In the genomic region with DNA sequence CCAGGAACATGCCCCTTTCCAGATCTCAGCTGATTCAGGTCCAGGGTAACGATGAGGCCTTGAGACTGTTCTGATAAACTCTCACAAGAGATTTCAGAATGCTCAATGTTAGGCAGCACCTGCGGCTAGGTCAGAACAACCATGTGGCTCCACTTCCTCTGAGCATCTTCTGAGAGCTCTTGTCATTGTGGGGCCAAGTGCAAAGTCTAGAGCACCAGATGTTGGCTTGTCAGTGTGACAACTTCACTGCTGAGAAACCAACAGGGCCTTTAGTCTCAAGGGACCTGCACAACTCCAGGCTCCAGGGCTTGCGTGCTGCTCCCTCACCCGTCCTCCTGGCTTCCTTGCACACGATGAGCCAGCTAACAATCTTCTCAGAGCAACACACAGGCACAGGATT, we compare ENCODE assay signal across 1 cellular context.
TF ChIP-seq lines count a peak whose summit lies in the region.

No MANE protein-coding gene starts in this region.

TF ChIP-seq in GM12878, 131 proteins besides CTCF, POLR2A, EP300 and RAD21 (continues in another document):
- TF ChIP-seq MTA3 (IDR thresholded peaks at IDR 0.05; ENCODE audit: borderline replicate concordance, low read length), result no peak
- TF ChIP-seq ZNF24 (IDR thresholded peaks at IDR 0.05), result no peak
- TF ChIP-seq NR2F1 (conservative IDR thresholded peaks at IDR 0.05), result no peak
- TF ChIP-seq SMC3 (IDR thresholded peaks at IDR 0.05; ENCODE audit: borderline replicate concordance, low read length), result no peak; the same call in 1 of the 2 replicates
- no peak for TF ChIP-seq HDAC6 (IDR thresholded peaks at IDR 0.05; ENCODE audit: unreplicated experiment)
- TF ChIP-seq SIX5 (IDR thresholded peaks at IDR 0.05; ENCODE audit: low read depth, low read length, severe bottlenecking), result no peak
- TF ChIP-seq MEF2A (IDR thresholded peaks at IDR 0.05; ENCODE audit: insufficient read depth, low read depth, low read length), result no peak
- TF ChIP-seq CHD1 (IDR thresholded peaks at IDR 0.05; ENCODE audit: low read depth, low read length), result no peak
- TF ChIP-seq, protein P1, sequence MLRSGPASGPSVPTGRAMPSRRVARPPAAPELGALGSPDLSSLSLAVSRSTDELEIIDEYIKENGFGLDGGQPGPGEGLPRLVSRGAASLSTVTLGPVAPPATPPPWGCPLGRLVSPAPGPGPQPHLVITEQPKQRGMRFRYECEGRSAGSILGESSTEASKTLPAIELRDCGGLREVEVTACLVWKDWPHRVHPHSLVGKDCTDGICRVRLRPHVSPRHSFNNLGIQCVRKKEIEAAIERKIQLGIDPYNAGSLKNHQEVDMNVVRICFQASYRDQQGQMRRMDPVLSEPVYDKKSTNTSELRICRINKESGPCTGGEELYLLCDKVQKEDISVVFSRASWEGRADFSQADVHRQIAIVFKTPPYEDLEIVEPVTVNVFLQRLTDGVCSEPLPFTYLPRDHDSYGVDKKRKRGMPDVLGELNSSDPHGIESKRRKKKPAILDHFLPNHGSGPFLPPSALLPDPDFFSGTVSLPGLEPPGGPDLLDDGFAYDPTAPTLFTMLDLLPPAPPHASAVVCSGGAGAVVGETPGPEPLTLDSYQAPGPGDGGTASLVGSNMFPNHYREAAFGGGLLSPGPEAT (IDR thresholded peaks at IDR 0.05; ENCODE audit: low read depth), result no peak
- TF ChIP-seq, protein P2, sequence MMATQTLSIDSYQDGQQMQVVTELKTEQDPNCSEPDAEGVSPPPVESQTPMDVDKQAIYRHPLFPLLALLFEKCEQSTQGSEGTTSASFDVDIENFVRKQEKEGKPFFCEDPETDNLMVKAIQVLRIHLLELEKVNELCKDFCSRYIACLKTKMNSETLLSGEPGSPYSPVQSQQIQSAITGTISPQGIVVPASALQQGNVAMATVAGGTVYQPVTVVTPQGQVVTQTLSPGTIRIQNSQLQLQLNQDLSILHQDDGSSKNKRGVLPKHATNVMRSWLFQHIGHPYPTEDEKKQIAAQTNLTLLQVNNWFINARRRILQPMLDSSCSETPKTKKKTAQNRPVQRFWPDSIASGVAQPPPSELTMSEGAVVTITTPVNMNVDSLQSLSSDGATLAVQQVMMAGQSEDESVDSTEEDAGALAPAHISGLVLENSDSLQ (IDR thresholded peaks at IDR 0.05), result peak; percentile 39; the same call in 1 of the 2 replicates
- no peak for TF ChIP-seq JUND (IDR thresholded peaks at IDR 0.05; ENCODE audit: low read depth, low read length)
- TF ChIP-seq PML (IDR thresholded peaks at IDR 0.05; ENCODE audit: low read length), result no peak
- TF ChIP-seq CREM (IDR thresholded peaks at IDR 0.05; ENCODE audit: low read depth), result no peak
- TF ChIP-seq, protein P3, sequence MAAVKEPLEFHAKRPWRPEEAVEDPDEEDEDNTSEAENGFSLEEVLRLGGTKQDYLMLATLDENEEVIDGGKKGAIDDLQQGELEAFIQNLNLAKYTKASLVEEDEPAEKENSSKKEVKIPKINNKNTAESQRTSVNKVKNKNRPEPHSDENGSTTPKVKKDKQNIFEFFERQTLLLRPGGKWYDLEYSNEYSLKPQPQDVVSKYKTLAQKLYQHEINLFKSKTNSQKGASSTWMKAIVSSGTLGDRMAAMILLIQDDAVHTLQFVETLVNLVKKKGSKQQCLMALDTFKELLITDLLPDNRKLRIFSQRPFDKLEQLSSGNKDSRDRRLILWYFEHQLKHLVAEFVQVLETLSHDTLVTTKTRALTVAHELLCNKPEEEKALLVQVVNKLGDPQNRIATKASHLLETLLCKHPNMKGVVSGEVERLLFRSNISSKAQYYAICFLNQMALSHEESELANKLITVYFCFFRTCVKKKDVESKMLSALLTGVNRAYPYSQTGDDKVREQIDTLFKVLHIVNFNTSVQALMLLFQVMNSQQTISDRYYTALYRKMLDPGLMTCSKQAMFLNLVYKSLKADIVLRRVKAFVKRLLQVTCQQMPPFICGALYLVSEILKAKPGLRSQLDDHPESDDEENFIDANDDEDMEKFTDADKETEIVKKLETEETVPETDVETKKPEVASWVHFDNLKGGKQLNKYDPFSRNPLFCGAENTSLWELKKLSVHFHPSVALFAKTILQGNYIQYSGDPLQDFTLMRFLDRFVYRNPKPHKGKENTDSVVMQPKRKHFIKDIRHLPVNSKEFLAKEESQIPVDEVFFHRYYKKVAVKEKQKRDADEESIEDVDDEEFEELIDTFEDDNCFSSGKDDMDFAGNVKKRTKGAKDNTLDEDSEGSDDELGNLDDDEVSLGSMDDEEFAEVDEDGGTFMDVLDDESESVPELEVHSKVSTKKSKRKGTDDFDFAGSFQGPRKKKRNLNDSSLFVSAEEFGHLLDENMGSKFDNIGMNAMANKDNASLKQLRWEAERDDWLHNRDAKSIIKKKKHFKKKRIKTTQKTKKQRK (IDR thresholded peaks at IDR 0.05; ENCODE audit: low read depth, low read length), result no peak
- no peak for TF ChIP-seq POU2F2 (IDR thresholded peaks at IDR 0.05; ENCODE audit: borderline replicate concordance, low read depth, low read length)
- no peak for TF ChIP-seq NFXL1 (IDR thresholded peaks at IDR 0.05; ENCODE audit: borderline replicate concordance)
- TF ChIP-seq ASH2L (IDR thresholded peaks at IDR 0.05; ENCODE audit: borderline replicate concordance, low read depth), result no peak
- TF ChIP-seq PBX3 (IDR thresholded peaks at IDR 0.05; ENCODE audit: insufficient replicate concordance, low read depth, low read length), result no peak
- TF ChIP-seq IKZF1 (conservative IDR thresholded peaks at IDR 0.05), result peak; percentile 43; the same call in 1 of the 2 replicates
- TF ChIP-seq, protein P4, sequence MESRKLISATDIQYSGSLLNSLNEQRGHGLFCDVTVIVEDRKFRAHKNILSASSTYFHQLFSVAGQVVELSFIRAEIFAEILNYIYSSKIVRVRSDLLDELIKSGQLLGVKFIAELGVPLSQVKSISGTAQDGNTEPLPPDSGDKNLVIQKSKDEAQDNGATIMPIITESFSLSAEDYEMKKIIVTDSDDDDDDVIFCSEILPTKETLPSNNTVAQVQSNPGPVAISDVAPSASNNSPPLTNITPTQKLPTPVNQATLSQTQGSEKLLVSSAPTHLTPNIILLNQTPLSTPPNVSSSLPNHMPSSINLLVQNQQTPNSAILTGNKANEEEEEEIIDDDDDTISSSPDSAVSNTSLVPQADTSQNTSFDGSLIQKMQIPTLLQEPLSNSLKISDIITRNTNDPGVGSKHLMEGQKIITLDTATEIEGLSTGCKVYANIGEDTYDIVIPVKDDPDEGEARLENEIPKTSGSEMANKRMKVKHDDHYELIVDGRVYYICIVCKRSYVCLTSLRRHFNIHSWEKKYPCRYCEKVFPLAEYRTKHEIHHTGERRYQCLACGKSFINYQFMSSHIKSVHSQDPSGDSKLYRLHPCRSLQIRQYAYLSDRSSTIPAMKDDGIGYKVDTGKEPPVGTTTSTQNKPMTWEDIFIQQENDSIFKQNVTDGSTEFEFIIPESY (IDR thresholded peaks at IDR 0.05), result no peak
- TF ChIP-seq GATAD2B (conservative IDR thresholded peaks at IDR 0.05; ENCODE audit: low read depth), result peak; percentile 46; the same call in 1 of the 2 replicates
- no peak for TF ChIP-seq STAT3 (IDR thresholded peaks at IDR 0.05; ENCODE audit: low read depth, low read length)
- no peak for TF ChIP-seq NRF1 (conservative IDR thresholded peaks at IDR 0.05; ENCODE audit: low read depth, low read length)
- TF ChIP-seq EED (IDR thresholded peaks at IDR 0.05; ENCODE audit: low read depth), result no peak
- no peak for TF ChIP-seq USF1 (IDR thresholded peaks at IDR 0.05; ENCODE audit: borderline replicate concordance, extremely low read length, insufficient read depth, low read depth, low read length)
- TF ChIP-seq CHD4 (IDR thresholded peaks at IDR 0.05), result no peak
- TF ChIP-seq, protein P5, sequence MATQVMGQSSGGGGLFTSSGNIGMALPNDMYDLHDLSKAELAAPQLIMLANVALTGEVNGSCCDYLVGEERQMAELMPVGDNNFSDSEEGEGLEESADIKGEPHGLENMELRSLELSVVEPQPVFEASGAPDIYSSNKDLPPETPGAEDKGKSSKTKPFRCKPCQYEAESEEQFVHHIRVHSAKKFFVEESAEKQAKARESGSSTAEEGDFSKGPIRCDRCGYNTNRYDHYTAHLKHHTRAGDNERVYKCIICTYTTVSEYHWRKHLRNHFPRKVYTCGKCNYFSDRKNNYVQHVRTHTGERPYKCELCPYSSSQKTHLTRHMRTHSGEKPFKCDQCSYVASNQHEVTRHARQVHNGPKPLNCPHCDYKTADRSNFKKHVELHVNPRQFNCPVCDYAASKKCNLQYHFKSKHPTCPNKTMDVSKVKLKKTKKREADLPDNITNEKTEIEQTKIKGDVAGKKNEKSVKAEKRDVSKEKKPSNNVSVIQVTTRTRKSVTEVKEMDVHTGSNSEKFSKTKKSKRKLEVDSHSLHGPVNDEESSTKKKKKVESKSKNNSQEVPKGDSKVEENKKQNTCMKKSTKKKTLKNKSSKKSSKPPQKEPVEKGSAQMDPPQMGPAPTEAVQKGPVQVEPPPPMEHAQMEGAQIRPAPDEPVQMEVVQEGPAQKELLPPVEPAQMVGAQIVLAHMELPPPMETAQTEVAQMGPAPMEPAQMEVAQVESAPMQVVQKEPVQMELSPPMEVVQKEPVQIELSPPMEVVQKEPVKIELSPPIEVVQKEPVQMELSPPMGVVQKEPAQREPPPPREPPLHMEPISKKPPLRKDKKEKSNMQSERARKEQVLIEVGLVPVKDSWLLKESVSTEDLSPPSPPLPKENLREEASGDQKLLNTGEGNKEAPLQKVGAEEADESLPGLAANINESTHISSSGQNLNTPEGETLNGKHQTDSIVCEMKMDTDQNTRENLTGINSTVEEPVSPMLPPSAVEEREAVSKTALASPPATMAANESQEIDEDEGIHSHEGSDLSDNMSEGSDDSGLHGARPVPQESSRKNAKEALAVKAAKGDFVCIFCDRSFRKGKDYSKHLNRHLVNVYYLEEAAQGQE (IDR thresholded peaks at IDR 0.05; ENCODE audit: low read depth, low read length), result no peak
- peak; percentile 55; the same call in 1 of the 2 replicates for TF ChIP-seq TCF12 (IDR thresholded peaks at IDR 0.05; ENCODE audit: low read depth, low read length)
- TF ChIP-seq ZNF622 (IDR thresholded peaks at IDR 0.05), result no peak
- no peak for TF ChIP-seq USF2 (IDR thresholded peaks at IDR 0.05; ENCODE audit: borderline replicate concordance, low read depth, low read length)
- TF ChIP-seq SMAD1 (IDR thresholded peaks at IDR 0.05; ENCODE audit: low read depth, partially characterized antibody), result no peak
- no peak for TF ChIP-seq SMAD5 (IDR thresholded peaks at IDR 0.05; ENCODE audit: low read depth)
- TF ChIP-seq SPI1 (IDR thresholded peaks at IDR 0.05; ENCODE audit: borderline replicate concordance, insufficient read depth, low read depth, low read length), result peak; percentile 55; the same call in 1 of the 2 replicates
- TF ChIP-seq TARDBP (IDR thresholded peaks at IDR 0.05; ENCODE audit: borderline replicate concordance), result no peak
- TF ChIP-seq E2F8 (IDR thresholded peaks at IDR 0.05; ENCODE audit: low read depth, partially characterized antibody), result no peak
- TF ChIP-seq SRF (IDR thresholded peaks at IDR 0.05; ENCODE audit: low read depth in 2 of 2, low read length in 2 of 2), result no peak
- no peak for TF ChIP-seq E4F1 (IDR thresholded peaks at IDR 0.05; ENCODE audit: borderline replicate concordance, partially characterized antibody)
- TF ChIP-seq TCF7 (IDR thresholded peaks at IDR 0.05; ENCODE audit: borderline replicate concordance), result no peak
